Comparison of ENCODE assay signal across 24 cellular contexts in the genomic region with DNA sequence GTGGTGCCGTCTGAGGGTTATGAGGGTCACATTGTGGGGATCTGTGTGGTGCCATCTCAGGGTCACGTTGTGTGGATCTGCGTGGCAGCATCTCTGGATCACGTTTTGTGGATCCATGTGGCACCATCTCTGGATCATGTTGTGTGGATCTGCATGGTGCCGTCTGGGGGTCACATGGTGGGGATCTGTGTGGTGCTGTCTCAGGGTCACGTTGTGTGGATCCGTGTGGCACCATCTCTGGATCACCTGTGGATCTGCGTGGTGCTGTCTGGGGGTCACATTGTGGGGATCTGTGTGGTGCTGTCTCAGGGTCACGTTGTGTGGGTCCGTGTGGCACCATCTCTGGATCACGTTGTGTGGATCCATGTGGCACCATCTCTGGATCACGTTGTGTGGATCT. TPM values are rescaled to one million over a fixed set of nuclear protein-coding genes. Genes with fewer than 3 reads are reported as not detected.
"Had no signal": no experiment of that assay in that cellular context is flagged by ENCODE, and none has a peak within 500 bp of the region (broad histone marks: within the 10 kb centered on the region; RNA-seq: fewer than 3 reads in every experiment).

No MANE protein-coding gene starts in this region.

- ATAC-seq: activated CD8-positive, alpha-beta memory T cell treated with anti-CD3 and anti-CD28 coated beads, Interleukin-2, amount 10 ng/mL, durations not matched to agents 7 days and 5 days; Panc1 had no signal

- H3K36me3 ChIP-seq: brain microvascular endothelial cell had no signal

- H3K27ac ChIP-seq: brain microvascular endothelial cell had no signal

- DNase-seq: activated CD4-positive, alpha-beta T cell treated with anti-CD3 and anti-CD28 coated beads, Interleukin-2, amount 10 ng/mL, durations not matched to agents 24 days and 14 days; activated CD4-positive, alpha-beta T cell treated with anti-CD3 and anti-CD28 coated beads, Interleukin-2, amount 50 U/mL, for 48 hours; activated CD4-positive, CD25-positive, alpha-beta regulatory T cell treated with anti-CD3 and anti-CD28 coated beads, Interleukin-2, amount 50 U/mL, for 72 hours; activated CD8-positive, alpha-beta memory T cell treated with anti-CD3 and anti-CD28 coated beads, Interleukin-2, amount 10 ng/mL, durations not matched to agents 7 days and 5 days; activated gamma-delta T cell; activated naive CD4-positive, alpha-beta T cell treated with anti-CD3 and anti-CD28 coated beads for 36 hours; activated T-cell treated with anti-CD3 and anti-CD28 coated beads, Interleukin-2, amount 50 U/mL, for 24 hours; amygdala; brain microvascular endothelial cell; Karpas-422; MM.1S; NCI-H1105; NCI-H1436; NCI-H1694 treated with DMSO at 0.1 percent for 48 hours; NCI-H2029 treated with DMSO at 0.1 percent for 48 hours; NCI-H510A treated with DMSO at 0.1 percent for 48 hours; NCI-H69; NK-92 treated with Interleukin-12 subunit alpha and Interleukin-12 subunit beta, amount 100 ng/mL, for 24 hours; OCI-M1; SHP77 treated with DMSO at 0.1 percent for 48 hours had no signal

RNA-seq across cellular contexts. Expression of a gene that starts 7.0 kb away (rescaled TPM):
- total RNA-seq: SK-MEL-5 had no signal

RNA-seq across cellular contexts. Expression of a gene that starts 56.3 kb away (rescaled TPM):
- total RNA-seq: activated CD4-positive, alpha-beta T cell treated with anti-CD3 and anti-CD28 coated beads, Interleukin-2, amount 10 ng/mL, durations not matched to agents 24 days and 14 days; activated CD8-positive, alpha-beta memory T cell treated with anti-CD3 and anti-CD28 coated beads, Interleukin-2, amount 10 ng/mL, durations not matched to agents 7 days and 5 days; activated naive CD4-positive, alpha-beta T cell treated with anti-CD3 and anti-CD28 coated beads for 36 hours; activated T-helper 1 cell treated with anti-CD3 and anti-CD28 coated beads, Interleukin-12 subunit alpha, Interleukin-12 subunit beta, Interleukin-2, Interleukin-4 antibody, amounts not matched to agents 30 ng/mL and 10 ng/mL and 1 ng/mL, durations not matched to agents 14 hours and 24 hours and 36 hours; cardiac septum; SK-MEL-5 had no signal

RNA-seq across cellular contexts. Expression of a gene that starts 56.6 kb away (rescaled TPM):
- total RNA-seq: activated naive CD4-positive, alpha-beta T cell treated with anti-CD3 and anti-CD28 coated beads for 36 hours; SK-MEL-5 had no signal
